2 cellular contexts compared by ENCODE assay signal in the genomic region with DNA sequence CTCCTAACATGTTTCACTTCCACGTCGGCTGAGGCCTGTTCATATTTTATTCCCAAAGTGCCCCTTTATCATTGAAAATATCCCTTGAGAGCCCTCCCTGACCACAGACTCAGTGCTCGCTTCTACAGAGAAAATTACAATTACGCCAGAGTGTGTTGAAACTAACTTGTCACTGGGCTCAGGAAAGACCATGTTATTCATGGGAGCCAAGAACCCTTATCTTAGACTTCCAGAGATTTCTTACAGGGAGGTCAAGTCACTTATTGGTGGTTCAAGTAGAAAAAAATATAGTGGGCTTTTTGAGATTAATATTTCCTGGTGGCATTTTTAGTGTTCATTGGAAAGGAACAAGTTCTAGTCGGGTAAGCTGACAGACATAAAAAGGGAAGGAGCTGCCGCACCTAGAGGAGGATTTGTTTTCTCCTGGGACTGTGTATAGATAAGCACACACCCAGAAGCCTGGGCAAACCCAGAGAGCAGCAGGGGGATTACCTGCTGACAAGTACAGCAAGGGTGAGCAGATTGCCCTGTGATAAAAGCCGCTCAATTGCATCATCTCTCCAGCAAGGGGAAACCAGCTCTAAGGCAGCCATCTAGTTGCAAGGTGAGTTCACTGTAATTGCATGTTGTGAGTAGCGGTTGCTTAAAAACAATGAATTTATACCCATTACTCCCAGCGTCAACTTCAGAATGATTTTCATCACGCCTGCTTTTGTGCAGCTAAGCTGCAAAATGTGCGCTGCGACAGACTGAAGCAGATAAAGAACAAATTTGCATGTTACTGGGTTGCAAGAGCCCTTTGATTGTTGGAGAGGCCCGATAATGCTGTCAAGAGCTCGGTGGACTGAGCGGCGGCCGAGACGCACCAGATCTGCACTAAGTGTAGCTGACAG.
A peak's percentile ranks its signal among the peaks of the same experiment; 100 is the strongest.
TF ChIP-seq lines count a peak whose summit lies in the region.

No MANE protein-coding gene starts in this region.

TF ChIP-seq in IMR-90, 13 proteins besides CTCF, POLR2A, EP300 and RAD21:
- TF ChIP-seq MAFK (IDR thresholded peaks at IDR 0.05; ENCODE audit: low read depth, low read length) (no peak), RCOR1 (IDR thresholded peaks at IDR 0.05; ENCODE audit: insufficient replicate concordance, low read length) (no peak), CEBPB (IDR thresholded peaks at IDR 0.05; ENCODE audit: low read depth, low read length) (peak; percentile 39; the same call in 1 of the 2 replicates), MAZ (IDR thresholded peaks at IDR 0.05; ENCODE audit: borderline replicate concordance, low read depth, low read length) (no peak), CHD1 (IDR thresholded peaks at IDR 0.05; ENCODE audit: low read depth, low read length) (no peak)

TF ChIP-seq in GM12878, 131 proteins besides CTCF, POLR2A, EP300 and RAD21:
- TF ChIP-seq SIX5 (IDR thresholded peaks at IDR 0.05; ENCODE audit: low read depth, low read length, severe bottlenecking) (no peak), ZSCAN29 (IDR thresholded peaks at IDR 0.05) (no peak), MEF2A (IDR thresholded peaks at IDR 0.05; ENCODE audit: insufficient read depth, low read depth, low read length) (no peak), IKZF2 (IDR thresholded peaks at IDR 0.05) (no peak), SREBF2 (IDR thresholded peaks at IDR 0.05; ENCODE audit: low read length) (no peak), TCF7 (IDR thresholded peaks at IDR 0.05; ENCODE audit: borderline replicate concordance) (no peak), CBX3 (IDR thresholded peaks at IDR 0.05; ENCODE audit: borderline replicate concordance, low read depth) (no peak), BMI1 (IDR thresholded peaks at IDR 0.05; ENCODE audit: borderline replicate concordance) (no peak), SPI1 (IDR thresholded peaks at IDR 0.05; ENCODE audit: borderline replicate concordance, insufficient read depth, low read depth, low read length) (no peak)
